Comparison of ENCODE assay signal across 22 cellular contexts in genomic region chr1:243739335-243740003, GRCh38.
DNase-seq lines count a peak whose midpoint lies in the region; ATAC-seq, FAIRE-seq and TF ChIP-seq lines count a peak whose summit lies in the region.
"Had no signal": no experiment of that assay in that cellular context is flagged by ENCODE, and none has a peak within 500 bp of the region (broad histone marks: within the 10 kb centered on the region; RNA-seq: fewer than 3 reads in every experiment).

No MANE protein-coding gene starts in this region.

- H3K4me3 ChIP-seq in NB4 (ENCODE audit: low read depth, low read length) (no peak overlapping the region), H1 (ENCODE audit: extremely low read depth in 1 of 4, insufficient read depth in 2 of 4, low read depth in 3 of 4, low read length in 4 of 4) (peak overlapping the region in 1 of 4 experiments; percentile 19; a peak in 1 of 8 replicates), mesenchymal stem cell (ENCODE audit: insufficient read depth in 1 of 2, low read depth in 1 of 2, low read length in 2 of 2) (no peak overlapping the region)

- no peak for DNase-seq in D721Med (ENCODE audit: insufficient read length, low spot score)
- peak; percentile 38 for DNase-seq in NB4 (ENCODE audit: low read depth)
- no peak for DNase-seq in H1 (ENCODE audit: low read depth in 1 of 2, low spot score in 2 of 2)
- no peak for DNase-seq in mesenchymal stem cell
- DNase-seq in omental fat pad (ENCODE audit: low spot score): no peak
- DNase-seq in stimulated activated CD4-positive, alpha-beta T cell treated with anti-CD3 and anti-CD28 coated beads, Interleukin-2, amount 100 ng/mL, for 24 hours: no peak
- DNase-seq: activated CD4-positive, alpha-beta memory T cell treated with anti-CD3 and anti-CD28 coated beads for 36 hours; DMS153; effector CD4-positive, alpha-beta T cell; kidney; midbrain; NCI-H1092; NCI-H524 treated with DMSO at 0.1 percent for 48 hours; SHP77; stimulated activated CD4-positive, alpha-beta T cell treated with anti-CD3 and anti-CD28 coated beads, Interleukin-1b, Interleukin-23, amount 100 ng/mL, for 48 hours; T-helper 1 cell; WERI-Rb-1 had no signal

- H3K4me1 ChIP-seq in H1 (replicated peaks in 1 of 4; ENCODE audit: control insufficient read depth in 3 of 4, insufficient read depth in 4 of 4, low read length in 3 of 4) (peaks cover 3 to 22% (median 15%) of the 10 kb centered on the region in 4 experiments; a peak in 6 of 7 replicates), mesenchymal stem cell (ENCODE audit: control insufficient read depth, insufficient read depth, low read depth, low read length) (no peaks in the 10 kb centered on the region)

- H2AFZ ChIP-seq in H1 (ENCODE audit: low read length): no peak overlapping the region
- H2AFZ ChIP-seq in mesenchymal stem cell (ENCODE audit: low read depth, low read length): no peak overlapping the region

- H4K20me1 ChIP-seq in H1 (replicated peaks in 1 of 2; ENCODE audit: control insufficient read depth in 1 of 2, insufficient read depth in 2 of 2, low read length in 2 of 2): no peaks in the 10 kb centered on the region

- H3K9me3 ChIP-seq in H1 (ENCODE audit: insufficient read depth in 2 of 2, low read depth in 1 of 2, low read length in 1 of 2): no peaks in the 10 kb centered on the region
- H3K9me3 ChIP-seq in mesenchymal stem cell (ENCODE audit: control insufficient read depth, low read length): no peaks in the 10 kb centered on the region
- H3K9me3 ChIP-seq: neutrophil had no signal

- H3K9ac ChIP-seq in H1 (replicated peaks in 1 of 4; ENCODE audit: extremely low read depth in 1 of 4, low read depth in 3 of 4, low read length in 3 of 4) (no peak overlapping the region; a peak in 1 of 7 replicates), mesenchymal stem cell (ENCODE audit: low read length) (no peak overlapping the region)

- CTCF ChIA-PET in H1 (lab: Charles Lee; ENCODE audit: partially characterized antibody): interaction anchor here (0.7 to 1.8 kb wide), 5 partner anchors 8 to 330 kb away, joined by 3 to 14 read pairs (median 4); no protein-coding TSS in a partner anchor

- peaks cover 0 to 3% (median 1%) of the 10 kb centered on the region in 4 experiments; a peak in 2 of 8 replicates for H3K36me3 ChIP-seq in H1 (ENCODE audit: control insufficient read depth in 2 of 4, insufficient read depth in 4 of 4, low read length in 3 of 4)
- H3K36me3 ChIP-seq in mesenchymal stem cell (ENCODE audit: control insufficient read depth in 1 of 2, insufficient read depth in 2 of 2, low read depth in 1 of 2, low read length in 2 of 2): no peaks in the 10 kb centered on the region
- H3K36me3 ChIP-seq: neutrophil, WERI-Rb-1 had no signal

- H3K18ac ChIP-seq in H1 (ENCODE audit: extremely low read depth, low read length): 0 out of 2 replicates have a peak overlapping the region, but pooled peaks have one; percentile 14
- H3K18ac ChIP-seq in mesenchymal stem cell (ENCODE audit: low read depth in 1 of 2, low read length in 2 of 2): peak overlapping the region; percentile 34 to 55

- H3K4me2 ChIP-seq in H1 (ENCODE audit: insufficient read depth in 1 of 2, low read depth in 2 of 2, low read length in 2 of 2) (peak overlapping the region; percentile 16 to 37; a peak in 2 of 4 replicates), mesenchymal stem cell (ENCODE audit: low read length, poor library complexity, severe bottlenecking) (no peak overlapping the region)

- H3K27me3 ChIP-seq in H1 (replicated peaks in 1 of 4; ENCODE audit: control insufficient read depth in 3 of 4, extremely low read depth in 1 of 4, insufficient read depth in 3 of 4, low read length in 3 of 4): no peaks in the 10 kb centered on the region
- no peaks in the 10 kb centered on the region for H3K27me3 ChIP-seq in mesenchymal stem cell (ENCODE audit: control insufficient read depth in 1 of 2, insufficient read depth in 1 of 2, low read length in 2 of 2)
- H3K27me3 ChIP-seq: neutrophil had no signal

- POLR2A ChIA-PET in H1 (lab: Charles Lee; ENCODE audit: partially characterized antibody): interaction anchor here (1.1 to 1.2 kb wide), 2 partner anchors 9 to 110 kb away, joined by 3 to 7 read pairs; no protein-coding TSS in a partner anchor

- H2BK12ac ChIP-seq in H1 (ENCODE audit: low read depth, low read length): peak overlapping the region; percentile 35; the same call in 1 of the 2 replicates
- no peak overlapping the region for H2BK12ac ChIP-seq in mesenchymal stem cell (ENCODE audit: low read length in 2 of 2)

- H3K23ac ChIP-seq in H1 (ENCODE audit: insufficient read length): no peak overlapping the region
- no peak overlapping the region for H3K23ac ChIP-seq in mesenchymal stem cell (ENCODE audit: low read length in 2 of 2)

- H3K79me2 ChIP-seq in H1 (ENCODE audit: control insufficient read depth in 1 of 2, insufficient read depth in 2 of 2, low read length in 2 of 2): no peaks in the 10 kb centered on the region; a peak in 1 of 4 replicates

- H4K8ac ChIP-seq in H1 (ENCODE audit: extremely low read depth, insufficient read depth, low read length) (no peak overlapping the region), mesenchymal stem cell (ENCODE audit: low read length) (no peak overlapping the region)

- no peaks in the 10 kb centered on the region for H3K23me2 ChIP-seq in H1 (ENCODE audit: low read depth, low read length)

- TF ChIP-seq RAD21 in H1 (IDR thresholded peaks at IDR 0.05 in 1 of 2, conservative IDR thresholded peaks at IDR 0.05 in 1 of 2; ENCODE audit: low read depth in 2 of 2, low read length in 2 of 2): no peak

- peak overlapping the region; percentile 3; the same call in 1 of the 2 replicates for H2BK5ac ChIP-seq in H1 (ENCODE audit: low read depth, low read length)
- H2BK5ac ChIP-seq in mesenchymal stem cell (ENCODE audit: low read depth, low read length, poor library complexity, severe bottlenecking): no peak overlapping the region

- H3K27ac ChIP-seq in H1 (ENCODE audit: low read depth, low read length): peak overlapping the region; percentile 66; the same call in 1 of the 2 replicates
- peak overlapping the region; percentile 67 for H3K27ac ChIP-seq in mesenchymal stem cell (ENCODE audit: low read length, poor library complexity, severe bottlenecking)
- H3K27ac ChIP-seq: neutrophil, WERI-Rb-1 had no signal

- FAIRE-seq in D721Med (lab: Jason Lieb, UNC) (peak; percentile 21), H1 (lab: Jason Lieb, UNC) (no peak)
- FAIRE-seq: bronchial epithelial cell had no signal

- H4K5ac ChIP-seq in H1 (ENCODE audit: insufficient read length, low read depth, low read length): no peak overlapping the region

- no peak overlapping the region for H3K56ac ChIP-seq in H1 (replicated peaks; ENCODE audit: insufficient read length, low read depth, low read length)

- no peak overlapping the region for H3K14ac ChIP-seq in H1 (ENCODE audit: insufficient read length)
- H3K14ac ChIP-seq in mesenchymal stem cell (ENCODE audit: low read length in 2 of 2): no peak overlapping the region

- H3K4ac ChIP-seq in H1 (replicated peaks; ENCODE audit: insufficient read length, low read depth, low read length) (peak overlapping the region; percentile 23), mesenchymal stem cell (ENCODE audit: low read depth in 1 of 2, low read length in 2 of 2) (peak overlapping the region; percentile 24 to 37)

- WGBS in H1 (ENCODE audit: extremely low coverage in 1 of 2, insufficient coverage in 1 of 2, insufficient read length in 1 of 2, insufficient replicate concordance in 2 of 2, low coverage in 1 of 2, low lambda C conversion rate in 2 of 2, missing lambda C conversion rate in 1 of 2), 2 experiments: 63% methylated on average over 3 of the region's 3 CpGs; no CpG with 5 or more reads in 1 of the 2 experiments
- 78% methylated on average over 2 of the region's 3 CpGs for WGBS in mesenchymal stem cell

- H4K91ac ChIP-seq in H1 (replicated peaks; ENCODE audit: insufficient read length, low read length): peak overlapping the region; percentile 61
- no peak overlapping the region for H4K91ac ChIP-seq in mesenchymal stem cell (ENCODE audit: low read length)

- no peak overlapping the region for H2BK20ac ChIP-seq in H1 (ENCODE audit: low read length)

- TF ChIP-seq CTCF in D721Med (IDR thresholded peaks at IDR 0.05; ENCODE audit: insufficient read depth, missing control alignments) (no peak), NB4 (IDR thresholded peaks at IDR 0.05; ENCODE audit: low read depth, low read length) (no peak), H1 (IDR thresholded peaks at IDR 0.05; ENCODE audit: control extremely low read depth in 1 of 3, insufficient read depth in 1 of 3, low read depth in 1 of 3, low read length in 3 of 3) (no peak), omental fat pad (IDR thresholded peaks at IDR 0.05) (no peak)

- H3K79me1 ChIP-seq in H1 (ENCODE audit: low read depth, low read length) (no peaks in the 10 kb centered on the region), mesenchymal stem cell (replicated peaks; ENCODE audit: low read length, poor library complexity, severe bottlenecking) (peaks cover 17% of the 10 kb centered on the region)

- ATAC-seq in HG03175 (IDR thresholded peaks at IDR 0.05; ENCODE audit: unreplicated experiment): no peak
- no peak for ATAC-seq in HG03354 (IDR thresholded peaks at IDR 0.05; ENCODE audit: poor library complexity, severe bottlenecking, unreplicated experiment)
- no peak for ATAC-seq in omental fat pad (ENCODE audit: low FRiP score)
- ATAC-seq: sciatic nerve had no signal

- H2AK5ac ChIP-seq in H1 (ENCODE audit: low read depth, low read length): peak overlapping the region; percentile 58; the same call in 1 of the 2 replicates
- peak overlapping the region; percentile 71 for H2AK5ac ChIP-seq in mesenchymal stem cell (ENCODE audit: low read length, severe bottlenecking)

- H2BK120ac ChIP-seq in H1 (replicated peaks; ENCODE audit: low read depth, low read length): peak overlapping the region; percentile 50
- H2BK120ac ChIP-seq in mesenchymal stem cell (ENCODE audit: low read depth, low read length): no peak overlapping the region

- TF ChIP-seq EP300 in H1 (IDR thresholded peaks at IDR 0.05; ENCODE audit: borderline replicate concordance in 1 of 2, low read depth in 2 of 2, low read length in 2 of 2): no peak

- no peak for TF ChIP-seq POLR2A in NB4 (IDR thresholded peaks at IDR 0.05; ENCODE audit: extremely low read depth, insufficient read length)
- TF ChIP-seq POLR2A in H1 (IDR thresholded peaks at IDR 0.05; ENCODE audit: control extremely low read depth in 1 of 2, low read depth in 2 of 2, low read length in 2 of 2): no peak

- H2BK15ac ChIP-seq in H1 (ENCODE audit: low read length) (no peak overlapping the region), mesenchymal stem cell (ENCODE audit: low read depth, poor library complexity, severe bottlenecking) (no peak overlapping the region)

TF ChIP-seq in H1, 55 proteins besides CTCF, POLR2A, EP300 and RAD21 (continues in another document):
- TF ChIP-seq CBX8 (IDR thresholded peaks at IDR 0.05; ENCODE audit: borderline replicate concordance, low read depth, low read length) (no peak), SP1 (IDR thresholded peaks at IDR 0.05; ENCODE audit: low read depth, low read length) (no peak), RXRA (IDR thresholded peaks at IDR 0.05; ENCODE audit: insufficient read depth, low read depth, low read length) (no peak), CHD2 (IDR thresholded peaks at IDR 0.05; ENCODE audit: low read length) (no peak), SUZ12 (IDR thresholded peaks at IDR 0.05; ENCODE audit: low read length) (no peak), BACH1 (IDR thresholded peaks at IDR 0.05; ENCODE audit: low read length) (no peak), TAF1 (IDR thresholded peaks at IDR 0.05; ENCODE audit: low read depth, low read length) (no peak)
